In genomic region chr2:205296959-205297358, GRCh38 we compare ENCODE assay signal across 21 cellular contexts.
DNase-seq lines count a peak whose midpoint lies in the region; ATAC-seq, FAIRE-seq and TF ChIP-seq lines count a peak whose summit lies in the region.
"Had no signal": no experiment of that assay in that cellular context is flagged by ENCODE, and none has a peak within 500 bp of the region (broad histone marks: within the 10 kb centered on the region; RNA-seq: fewer than 3 reads in every experiment).

No MANE protein-coding gene starts in this region.

- intact Hi-C loops in HepG2 (cut with micrococcal nuclease; ENCODE audit: unreplicated experiment): no loop called here
- intact Hi-C loops in right lobe of liver (cut with DNase I): no loop called here
- intact Hi-C loops in heart right ventricle (cut with DNase I): no loop called here

- no TSS peak for BruUV-seq in HepG2 (replicated peaks; lab: Mats Ljungman, UMichigan)

- H3K4me1 ChIP-seq in HepG2 (ENCODE audit: insufficient read depth, low read length) (no peaks in the 10 kb centered on the region), right lobe of liver (no peaks in the 10 kb centered on the region), HUES64 (ENCODE audit: insufficient read depth, low read length) (peaks cover 23% of the 10 kb centered on the region), H1 (replicated peaks in 1 of 4; ENCODE audit: control insufficient read depth in 3 of 4, insufficient read depth in 4 of 4, low read length in 3 of 4) (peaks cover 0 to 5% (median 1%) of the 10 kb centered on the region in 4 experiments; a peak in 4 of 7 replicates), heart right ventricle (no peaks in the 10 kb centered on the region)
- H3K4me1 ChIP-seq: HAP-1 had no signal

- DNase-seq in HepG2 (ENCODE audit: low spot score) (no peak), right lobe of liver (no peak), H1 (ENCODE audit: low read depth in 1 of 2, low spot score in 2 of 2) (no peak), amygdala (lab: John Stamatoyannopoulos, UW) (no peak), heart right ventricle (no peak)
- DNase-seq: ACHN; AML-193; C1 segment of cervical spinal cord; Calu3; CD4-positive, alpha-beta memory T cell; COR-L47; DMS53; DMS79 treated with DMSO at 0.1 percent for 48 hours; GF-D8 had no signal

- H3K79me2 ChIP-seq in HepG2 (ENCODE audit: insufficient read depth, low read length): no peaks in the 10 kb centered on the region
- no peaks in the 10 kb centered on the region for H3K79me2 ChIP-seq in H1 (ENCODE audit: control insufficient read depth in 1 of 2, insufficient read depth in 2 of 2, low read length in 2 of 2)

- no peak overlapping the region for H2BK15ac ChIP-seq in H1 (ENCODE audit: low read length)

- H3K36me3 ChIP-seq in HepG2 (replicated peaks in 1 of 2; ENCODE audit: control insufficient read depth in 1 of 2, insufficient read depth in 2 of 2, low read length in 2 of 2): no peaks in the 10 kb centered on the region
- H3K36me3 ChIP-seq in right lobe of liver: no peaks in the 10 kb centered on the region
- H3K36me3 ChIP-seq in HUES64 (ENCODE audit: insufficient read depth, low read length): no peaks in the 10 kb centered on the region
- no peaks in the 10 kb centered on the region for H3K36me3 ChIP-seq in H1 (ENCODE audit: control insufficient read depth in 2 of 4, insufficient read depth in 4 of 4, low read length in 3 of 4)
- peaks cover 0 to 7% (median 0%) of the 10 kb centered on the region in 9 donors for H3K36me3 ChIP-seq in heart right ventricle
- H3K36me3 ChIP-seq: HAP-1 had no signal

- H3K4me3 ChIP-seq in HepG2 (replicated peaks in 1 of 3; ENCODE audit: insufficient read depth in 1 of 3, low read depth in 2 of 3, low read length in 3 of 3) (no peak overlapping the region), right lobe of liver (no peak overlapping the region), HUES64 (ENCODE audit: low read length) (no peak overlapping the region), H1 (ENCODE audit: extremely low read depth in 1 of 4, insufficient read depth in 2 of 4, low read depth in 3 of 4, low read length in 4 of 4) (no peak overlapping the region), heart right ventricle (no peak overlapping the region)
- H3K4me3 ChIP-seq: HAP-1 had no signal

- H4K5ac ChIP-seq in H1 (ENCODE audit: insufficient read length, low read depth, low read length): peak overlapping the region; percentile 62

- no peaks in the 10 kb centered on the region; the same call in 1 of the 2 replicates for H3K23me2 ChIP-seq in H1 (ENCODE audit: low read depth, low read length)

- CTCF ChIA-PET in HepG2 (lab: Yijun Ruan, JAX; ENCODE audit: low intra/inter-chr PET ratio, low total read pairs) (no interaction called here), H1 (lab: Charles Lee; ENCODE audit: partially characterized antibody) (interaction anchor here (0.6 to 1.7 kb wide), 4 partner anchors 24 to 379 kb away, joined by 3 to 5 read pairs (median 4); no protein-coding TSS in a partner anchor)

- no peak overlapping the region for H2BK5ac ChIP-seq in H1 (ENCODE audit: low read depth, low read length)

- no peak overlapping the region; the same call in 1 of the 2 replicates for H3K18ac ChIP-seq in H1 (ENCODE audit: extremely low read depth, low read length)

- in situ Hi-C loops in HepG2 (cut with HindIII; ENCODE audit: extremely low pct_ligation_motif_present, low pct_unique_long_range_greater_than_20kb): no loop called here

- TF ChIP-seq RAD21 in HepG2 (CRISPR knock-in tag; IDR thresholded peaks at IDR 0.05) (no peak), H1 (IDR thresholded peaks at IDR 0.05 in 1 of 2, conservative IDR thresholded peaks at IDR 0.05 in 1 of 2; ENCODE audit: low read depth in 2 of 2, low read length in 2 of 2) (no peak)

- H2BK12ac ChIP-seq in H1 (ENCODE audit: low read depth, low read length): no peak overlapping the region

- H3K4me2 ChIP-seq in HepG2 (ENCODE audit: low read depth, low read length) (no peak overlapping the region), H1 (ENCODE audit: insufficient read depth in 1 of 2, low read depth in 2 of 2, low read length in 2 of 2) (0 out of 4 replicates have a peak overlapping the region, but pooled peaks of 1 of the 2 experiments have one; percentile 9)

- H3K27me3 ChIP-seq in HepG2 (ENCODE audit: control insufficient read depth in 1 of 2, insufficient read depth in 2 of 2, low read length in 2 of 2) (no peaks in the 10 kb centered on the region), right lobe of liver (no peaks in the 10 kb centered on the region), HUES64 (ENCODE audit: insufficient read depth, low read length) (no peaks in the 10 kb centered on the region), H1 (replicated peaks in 1 of 4; ENCODE audit: control insufficient read depth in 3 of 4, extremely low read depth in 1 of 4, insufficient read depth in 3 of 4, low read length in 3 of 4) (no peaks in the 10 kb centered on the region), heart right ventricle (no peaks in the 10 kb centered on the region)

- FAIRE-seq in HepG2 (lab: Jason Lieb, UNC): no peak
- peak; percentile 32 for FAIRE-seq in H1 (lab: Jason Lieb, UNC)
- FAIRE-seq: A204.1, GM12891, GM18507 had no signal

- no peak overlapping the region for H3K23ac ChIP-seq in H1 (ENCODE audit: insufficient read length)

- TF ChIP-seq POLR2A in HepG2 (IDR thresholded peaks at IDR 0.05; ENCODE audit: insufficient read depth in 1 of 2, low read depth in 2 of 2, low read length in 2 of 2) (no peak), right lobe of liver (IDR thresholded peaks at IDR 0.05) (no peak), H1 (IDR thresholded peaks at IDR 0.05; ENCODE audit: control extremely low read depth in 1 of 2, low read depth in 2 of 2, low read length in 2 of 2) (no peak)

- ATAC-seq in HepG2 (no peak), right lobe of liver (no peak), heart right ventricle (no peak), GM21381 (IDR thresholded peaks at IDR 0.05; ENCODE audit: unreplicated experiment) (no peak)

- POLR2A ChIA-PET in HepG2 (lab: Yijun Ruan, JAX): no interaction called here
- POLR2A ChIA-PET in H1 (lab: Charles Lee; ENCODE audit: partially characterized antibody): interaction anchor here (1.5 kb wide), 1 partner anchor 21 kb away, joined by 4 read pairs; no protein-coding TSS in a partner anchor

- TF ChIP-seq EP300 in HepG2 (IDR thresholded peaks at IDR 0.05; ENCODE audit: low read depth in 2 of 2, low read length in 2 of 2) (no peak), HepG2 (CRISPR knock-in tag; IDR thresholded peaks at IDR 0.05; ENCODE audit: borderline replicate concordance) (no peak), H1 (IDR thresholded peaks at IDR 0.05; ENCODE audit: borderline replicate concordance in 1 of 2, low read depth in 2 of 2, low read length in 2 of 2) (no peak)

- H3K9ac ChIP-seq in HepG2 (ENCODE audit: insufficient read depth, low read depth, low read length): no peak overlapping the region
- H3K9ac ChIP-seq in HUES64 (ENCODE audit: low read depth, low read length): no peak overlapping the region
- H3K9ac ChIP-seq in H1 (replicated peaks in 1 of 4; ENCODE audit: extremely low read depth in 1 of 4, low read depth in 3 of 4, low read length in 3 of 4): no peak overlapping the region

- no peak overlapping the region for H3K27ac ChIP-seq in HepG2 (ENCODE audit: extremely low read length, insufficient read depth, low read length)
- no peak overlapping the region for H3K27ac ChIP-seq in right lobe of liver
- peak overlapping the region; percentile 48; the same call in 1 of the 2 replicates for H3K27ac ChIP-seq in HUES64 (ENCODE audit: low read depth, low read length)
- no peak overlapping the region for H3K27ac ChIP-seq in H1 (ENCODE audit: low read depth, low read length)
- no peak overlapping the region for H3K27ac ChIP-seq in heart right ventricle
- H3K27ac ChIP-seq: 22Rv1 had no signal

- H4K20me1 ChIP-seq in HepG2 (ENCODE audit: insufficient read depth, low read length) (no peaks in the 10 kb centered on the region), H1 (replicated peaks in 1 of 2; ENCODE audit: control insufficient read depth in 1 of 2, insufficient read depth in 2 of 2, low read length in 2 of 2) (no peaks in the 10 kb centered on the region)

- no peak overlapping the region for H2AK5ac ChIP-seq in H1 (ENCODE audit: low read depth, low read length)

- no peak overlapping the region for H4K91ac ChIP-seq in H1 (replicated peaks; ENCODE audit: insufficient read length, low read length)

- no peak overlapping the region for H3K56ac ChIP-seq in H1 (replicated peaks; ENCODE audit: insufficient read length, low read depth, low read length)

- no peak overlapping the region for H2AFZ ChIP-seq in HepG2 (ENCODE audit: low read length)
- H2AFZ ChIP-seq in H1 (ENCODE audit: low read length): no peak overlapping the region

- no peaks in the 10 kb centered on the region for H3K9me3 ChIP-seq in HepG2 (ENCODE audit: low read length)
- H3K9me3 ChIP-seq in right lobe of liver: no peaks in the 10 kb centered on the region
- H3K9me3 ChIP-seq in HUES64 (ENCODE audit: insufficient read depth, low read depth, low read length): no peaks in the 10 kb centered on the region
- H3K9me3 ChIP-seq in H1 (ENCODE audit: insufficient read depth in 2 of 2, low read depth in 1 of 2, low read length in 1 of 2): peaks cover 2 to 3% of the 10 kb centered on the region in 2 experiments
- no peaks in the 10 kb centered on the region for H3K9me3 ChIP-seq in heart right ventricle
- H3K9me3 ChIP-seq: HAP-1 had no signal

- H3K4ac ChIP-seq in H1 (replicated peaks; ENCODE audit: insufficient read length, low read depth, low read length): no peak overlapping the region

- H3K14ac ChIP-seq in H1 (ENCODE audit: insufficient read length): no peak overlapping the region

- H3K79me1 ChIP-seq in H1 (ENCODE audit: low read depth, low read length): no peaks in the 10 kb centered on the region

- H2BK20ac ChIP-seq in H1 (ENCODE audit: low read length): no peak overlapping the region

- H2BK120ac ChIP-seq in H1 (replicated peaks; ENCODE audit: low read depth, low read length): no peak overlapping the region

- 75% methylated on average over 4 of the region's 4 CpGs for WGBS in HepG2 (ENCODE audit: low lambda C conversion rate)
- 98% methylated on average over 4 of the region's 4 CpGs for WGBS in right lobe of liver (ENCODE audit: insufficient coverage, low coverage, low lambda C conversion rate, missing lambda C conversion rate)
- WGBS in HUES64: 98% methylated on average over 4 of the region's 4 CpGs
- WGBS in H1 (ENCODE audit: extremely low coverage in 1 of 2, insufficient coverage in 1 of 2, insufficient read length in 1 of 2, insufficient replicate concordance in 2 of 2, low coverage in 1 of 2, low lambda C conversion rate in 2 of 2, missing lambda C conversion rate in 1 of 2), 2 experiments: 95% methylated on average over 4 of the region's 4 CpGs; no CpG with 5 or more reads in 1 of the 2 experiments
- WGBS in heart right ventricle, 2 donors: 97 to 99% methylated on average over 4 of the region's 4 CpGs

- no peak overlapping the region for H4K8ac ChIP-seq in H1 (ENCODE audit: extremely low read depth, insufficient read depth, low read length)

- TF ChIP-seq CTCF in HepG2 (CRISPR knock-in tag; IDR thresholded peaks at IDR 0.05): no peak
- no peak for TF ChIP-seq CTCF in right lobe of liver (IDR thresholded peaks at IDR 0.05)
- TF ChIP-seq CTCF in H1 (IDR thresholded peaks at IDR 0.05; ENCODE audit: control extremely low read depth in 1 of 3, insufficient read depth in 1 of 3, low read depth in 1 of 3, low read length in 3 of 3): no peak
- no peak for TF ChIP-seq CTCF in heart right ventricle (IDR thresholded peaks at IDR 0.05)

TF ChIP-seq in H1, 55 proteins besides CTCF, POLR2A, EP300 and RAD21 (continues in another document):
- TF ChIP-seq CREB1 (IDR thresholded peaks at IDR 0.05): no peak

Comparison
In these comparisons a context has a peak if more than half of its experiments do, and no peak if none do; other contexts are left out.
1. Of the 41 proteins assayed by ChIP-seq in both HepG2 and H1: peak only in HepG2: none; only in H1: none; in both: MAFK; in neither: 40.